ENCODE assay signal across 21 cellular contexts in the genomic region with DNA sequence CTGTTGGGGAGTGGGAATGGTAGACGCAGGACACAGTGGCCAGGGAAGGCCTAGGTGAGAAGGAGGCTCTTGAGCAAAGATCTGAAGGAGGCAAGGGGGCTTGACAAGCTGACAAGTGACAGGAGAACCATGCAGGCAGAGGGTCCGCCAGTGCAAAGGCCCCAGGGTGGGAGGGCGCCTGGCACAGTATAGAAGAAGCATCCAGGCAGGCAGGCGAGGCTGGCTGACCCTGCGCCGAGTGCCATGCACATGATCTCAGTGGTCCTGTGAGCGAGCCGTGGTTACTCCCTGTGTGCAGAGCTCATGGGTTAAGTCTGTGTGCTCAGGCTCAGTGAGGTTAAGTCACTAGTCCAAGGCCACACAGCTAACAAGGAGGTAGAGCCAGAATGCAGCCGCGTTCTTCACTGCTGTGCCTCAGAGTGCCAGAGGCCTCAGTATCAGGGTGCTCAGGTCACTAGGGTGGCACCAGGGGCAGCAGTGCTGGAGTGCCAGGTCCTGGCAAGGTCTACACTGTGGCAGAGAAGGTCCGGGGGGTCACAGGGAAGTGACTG. TPM values are rescaled to one million over a fixed set of nuclear protein-coding genes. Genes with fewer than 3 reads are reported as not detected.
DNase-seq lines count a peak whose midpoint lies in the region; ATAC-seq, FAIRE-seq and TF ChIP-seq lines count a peak whose summit lies in the region.
"Had no signal": no experiment of that assay in that cellular context is flagged by ENCODE, and none has a peak within 500 bp of the region (broad histone marks: within the 10 kb centered on the region; RNA-seq: fewer than 3 reads in every experiment).

No MANE protein-coding gene starts in this region.

- no peaks in the 10 kb centered on the region for H3K27me3 Mint-ChIP-seq in astrocyte (ENCODE audit: low read depth, unreplicated experiment)
- H3K27me3 Mint-ChIP-seq: CD4-positive, alpha-beta T cell had no signal

- H3K27ac Mint-ChIP-seq in astrocyte (ENCODE audit: unreplicated experiment), result peak overlapping the region; percentile 0
- H3K27ac Mint-ChIP-seq: CD4-positive, alpha-beta T cell had no signal

- H3K4me1 Mint-ChIP-seq in astrocyte (ENCODE audit: low read depth, unreplicated experiment), result no peaks in the 10 kb centered on the region

- no peaks in the 10 kb centered on the region for H3K9me3 Mint-ChIP-seq in astrocyte (ENCODE audit: unreplicated experiment)
- H3K9me3 Mint-ChIP-seq: CD4-positive, alpha-beta T cell had no signal

- H3K9ac ChIP-seq in astrocyte (ENCODE audit: low read length), result no peak overlapping the region

- CTCF ChIA-PET in HEK293 (lab: Yijun Ruan, JAX), result no interaction called here

- no peak overlapping the region for H3K4me3 Mint-ChIP-seq in astrocyte (ENCODE audit: unreplicated experiment)
- H3K4me3 Mint-ChIP-seq: CD4-positive, alpha-beta T cell had no signal

- ATAC-seq in mucosa of descending colon (peak; percentile 6), GM21526 (IDR thresholded peaks at IDR 0.05; ENCODE audit: low FRiP score, unreplicated experiment) (no peak)

- no peak overlapping the region for H3K4me2 ChIP-seq in astrocyte (ENCODE audit: low read length)

- POLR2A ChIA-PET in HEK293 (lab: Yijun Ruan, JAX), result interaction anchor here (1.0 kb wide), 1 partner anchor 8 kb away, joined by 3 read pairs; no protein-coding TSS in a partner anchor

- FAIRE-seq in astrocyte (lab: Jason Lieb, UNC), result no peak
- FAIRE-seq: A204.1, D721Med, G401.6, GM12891, GM18507 had no signal

- TF ChIP-seq CTCF in HEK293 (tag by site-specific recombination; IDR thresholded peaks at IDR 0.05) (no peak), astrocyte (IDR thresholded peaks at IDR 0.05; ENCODE audit: insufficient read depth, low read depth, low read length) (no peak), mucosa of descending colon (IDR thresholded peaks at IDR 0.05) (no peak)

- H3K27me3 ChIP-seq in astrocyte (ENCODE audit: insufficient read depth, low read length), result no peaks in the 10 kb centered on the region

- H3K4me1 ChIP-seq in HEK293 (ENCODE audit: control insufficient read depth, insufficient read depth, low read length), result no peaks in the 10 kb centered on the region
- H3K4me1 ChIP-seq in astrocyte (ENCODE audit: insufficient read depth, low read length), result no peaks in the 10 kb centered on the region
- no peaks in the 10 kb centered on the region for H3K4me1 ChIP-seq in mucosa of descending colon (ENCODE audit: low read depth)
- H3K4me1 ChIP-seq: Caco-2, HAP-1 had no signal

- H3K36me3 ChIP-seq in HEK293 (ENCODE audit: control insufficient read depth in 2 of 2, insufficient read depth in 1 of 2, low read length in 2 of 2) (peaks cover 27 to 41% of the 10 kb centered on the region in 2 experiments), astrocyte (ENCODE audit: insufficient read depth, low read length) (peaks cover 2% of the 10 kb centered on the region), mucosa of descending colon (ENCODE audit: low read depth) (no peaks in the 10 kb centered on the region)

- no peaks in the 10 kb centered on the region for H4K20me1 ChIP-seq in astrocyte (ENCODE audit: insufficient read depth, low read length)

- H2AFZ ChIP-seq in astrocyte (ENCODE audit: low read depth, low read length), result no peak overlapping the region

- H3K79me2 ChIP-seq in astrocyte (ENCODE audit: insufficient read depth, low read length), result no peaks in the 10 kb centered on the region

- H3K4me3 ChIP-seq in HEK293 (ENCODE audit: low read depth, low read length) (no peak overlapping the region), astrocyte (ENCODE audit: insufficient read depth, low read depth, low read length) (no peak overlapping the region), mucosa of descending colon (no peak overlapping the region)
- H3K4me3 ChIP-seq: HAP-1 had no signal

- no peak for DNase-seq in astrocyte (ENCODE audit: low read depth)
- DNase-seq in mucosa of descending colon, result no peak
- DNase-seq in caudate nucleus (lab: John Stamatoyannopoulos, UW), result no peak
- DNase-seq in NCI-H82 (lab: John Stamatoyannopoulos, UW), result no peak
- DNase-seq in occipital lobe (lab: John Stamatoyannopoulos, UW), result no peak
- DNase-seq: AML-193; Caco-2; CD4-positive, alpha-beta T cell; IMR-90; KBM-7 had no signal

- intact Hi-C loops in mucosa of descending colon (cut with DNase I, micrococcal nuclease), result no loop called here

- H3K9me3 ChIP-seq in HEK293 (ENCODE audit: control insufficient read depth, insufficient read depth, low read depth, low read length) (no peaks in the 10 kb centered on the region), astrocyte (ENCODE audit: insufficient read depth, low read depth, low read length) (no peaks in the 10 kb centered on the region), mucosa of descending colon (no peaks in the 10 kb centered on the region)
- H3K9me3 ChIP-seq: Caco-2, HAP-1 had no signal

- peaks cover 20% of the 10 kb centered on the region for H3K36me3 Mint-ChIP-seq in astrocyte (ENCODE audit: low read depth, unreplicated experiment)

- H3K27ac ChIP-seq in HEK293 (ENCODE audit: extremely low read depth, low read depth, low read length), result no peak overlapping the region
- H3K27ac ChIP-seq in astrocyte (ENCODE audit: low read depth, low read length), result no peak overlapping the region
- H3K27ac ChIP-seq in caudate nucleus (ENCODE audit: low read depth, low read length), result no peak overlapping the region
- H3K27ac ChIP-seq: C4-2B, HL-60 had no signal

TF ChIP-seq in HEK293, 187 proteins besides CTCF, POLR2A, EP300 and RAD21:
- TF ChIP-seq ZNF768 (tag by site-specific recombination; IDR thresholded peaks at IDR 0.05), result peak; percentile 47; the same call in 1 of the 2 replicates
- no peak for TF ChIP-seq ZNF211 (tag by site-specific recombination; IDR thresholded peaks at IDR 0.05; ENCODE audit: low read depth)
- peak; percentile 55 for TF ChIP-seq ZNF623 (tag by site-specific recombination; IDR thresholded peaks at IDR 0.05)
- no peak for TF ChIP-seq ZNF488 (tag by site-specific recombination; IDR thresholded peaks at IDR 0.05)
- TF ChIP-seq ZNF221 (tag by site-specific recombination; IDR thresholded peaks at IDR 0.05; ENCODE audit: borderline replicate concordance), result no peak
TF ChIP-seq in HEK293: peak in this region for 2.

RNA-seq across cellular contexts. Expression of gene CNFN, which starts 15.2 kb away (rescaled TPM):
- total RNA-seq in astrocyte (0.61 and 2.5 TPM in 2 replicates), mucosa of descending colon (1 to 10 TPM; 1.7 to 4.0 (median 3.6) TPM), occipital lobe (not detected)
- total RNA-seq: CD4-positive, alpha-beta T cell; HT1080; IMR-90 had no signal

RNA-seq across cellular contexts. Expression of gene MEGF8, which starts 49.5 kb away (rescaled TPM):
- total RNA-seq in astrocyte, result 42.0 and 45.7 TPM in 2 replicates
- total RNA-seq in mucosa of descending colon, result 10 to 100 TPM; 17.6 to 27.0 (median 23.9) TPM
- 43.7 TPM for total RNA-seq in occipital lobe

RNA-seq across cellular contexts. Expression of gene LIPE, which starts 52.3 kb away (rescaled TPM):
- total RNA-seq in astrocyte (1.3 and 2.0 TPM in 2 replicates), mucosa of descending colon (10 to 100 TPM in 2 of 3 donors, 1 to 10 TPM in 1; 7.9 to 11.7 (median 10.0) TPM), occipital lobe (9.2 TPM)
- total RNA-seq: HT1080 had no signal
